20 cellular contexts compared by ENCODE assay signal in genomic region chr5:138082033-138082432, GRCh38. TPM values are rescaled to one million over a fixed set of nuclear protein-coding genes. Genes with fewer than 3 reads are reported as not detected.
DNase-seq lines count a peak whose midpoint lies in the region; ATAC-seq, FAIRE-seq and TF ChIP-seq lines count a peak whose summit lies in the region.
"Had no signal": no experiment of that assay in that cellular context is flagged by ENCODE, and none has a peak within 500 bp of the region (broad histone marks: within the 10 kb centered on the region; RNA-seq: fewer than 3 reads in every experiment).

No MANE protein-coding gene starts in this region.

- H4K20me1 ChIP-seq in Loucy (ENCODE audit: insufficient read depth, low read length, poor library complexity, severe bottlenecking) (no peaks in the 10 kb centered on the region), GM12878 (ENCODE audit: control insufficient read depth, insufficient read depth) (no peaks in the 10 kb centered on the region)

- H3K36me3 ChIP-seq in GM06990 (ENCODE audit: control insufficient read depth, insufficient read depth, low read length) (no peaks in the 10 kb centered on the region), Loucy (ENCODE audit: insufficient read depth, low read length) (no peaks in the 10 kb centered on the region), GM12878 (ENCODE audit: control insufficient read depth in 2 of 2, insufficient read depth in 2 of 2, low read length in 1 of 2) (no peaks in the 10 kb centered on the region)
- H3K36me3 ChIP-seq in CD8-positive, alpha-beta T cell (ENCODE audit: insufficient read depth, low read length), result no peaks in the 10 kb centered on the region
- H3K36me3 ChIP-seq: adrenal gland, suprapubic skin had no signal

- no peaks in the 10 kb centered on the region for H3K9me3 Mint-ChIP-seq in CD4-positive, alpha-beta T cell
- H3K9me3 Mint-ChIP-seq in CD8-positive, alpha-beta T cell, result no peaks in the 10 kb centered on the region

- H3K27ac ChIP-seq in CD4-positive, alpha-beta T cell (ENCODE audit: low read depth, low read length), result no peak overlapping the region
- H3K27ac ChIP-seq in GM12878 (ENCODE audit: control insufficient read depth, insufficient read depth), result no peak overlapping the region; the same call in 1 of the 2 replicates
- no peak overlapping the region for H3K27ac ChIP-seq in CD8-positive, alpha-beta T cell (ENCODE audit: low read depth, low read length)
- H3K27ac ChIP-seq: adrenal gland, epithelial cell of prostate, suprapubic skin had no signal

- H3K79me2 ChIP-seq in Loucy (ENCODE audit: insufficient read depth, low read length) (no peaks in the 10 kb centered on the region), GM12878 (ENCODE audit: control insufficient read depth, insufficient read depth, low read length) (no peaks in the 10 kb centered on the region)

- TF ChIP-seq CTCF in CD4-positive, alpha-beta T cell (IDR thresholded peaks at IDR 0.05), result no peak
- TF ChIP-seq CTCF in GM06990 (IDR thresholded peaks at IDR 0.05; ENCODE audit: insufficient read depth, low read length, poor library complexity, severe bottlenecking) (peak; percentile 24), Loucy (conservative IDR thresholded peaks at IDR 0.05; ENCODE audit: low read length) (peak; percentile 61), GM12878 (IDR thresholded peaks at IDR 0.05 in 2 of 3, conservative IDR thresholded peaks at IDR 0.05 in 1 of 3; ENCODE audit: control insufficient read depth in 2 of 3, extremely low read depth in 1 of 3, insufficient read depth in 1 of 3, low read depth in 3 of 3, low read length in 3 of 3) (peak in 1 of 3 experiments; percentile 17; a peak in 1 of 6 replicates)
- TF ChIP-seq CTCF in CD8-positive, alpha-beta T cell (IDR thresholded peaks at IDR 0.05), result no peak

- SMC1A ChIA-PET in GM12878 (lab: Charles Lee; ENCODE audit: uncharacterized antibody, unreplicated experiment), result interaction anchor here (0.9 to 7.0 kb wide), 7 partner anchors 40 to 146 kb away, joined by 3 to 87 read pairs (median 3); no protein-coding TSS in a partner anchor

- peaks cover 9% of the 10 kb centered on the region for H3K4me1 Mint-ChIP-seq in CD4-positive, alpha-beta T cell (ENCODE audit: low read depth)
- H3K4me1 Mint-ChIP-seq in CD8-positive, alpha-beta T cell (ENCODE audit: low read depth), result peaks cover 8% of the 10 kb centered on the region

- no peak overlapping the region for H3K9ac ChIP-seq in Loucy (ENCODE audit: low read depth, low read length, poor library complexity, severe bottlenecking)
- no peak overlapping the region for H3K9ac ChIP-seq in GM12878 (ENCODE audit: control insufficient read depth, insufficient read depth, low read length)

- peak overlapping the region; percentile 69 for H3K27ac Mint-ChIP-seq in CD4-positive, alpha-beta T cell
- H3K27ac Mint-ChIP-seq in CD8-positive, alpha-beta T cell, result no peak overlapping the region

- no peak overlapping the region for H3K4me3 Mint-ChIP-seq in CD4-positive, alpha-beta T cell
- H3K4me3 Mint-ChIP-seq in CD8-positive, alpha-beta T cell, result no peak overlapping the region

- FAIRE-seq in GM12878 (lab: Jason Lieb, UNC) (no peak), H54 (lab: Jason Lieb, UNC) (no peak)
- FAIRE-seq: D721Med, HTR-8/SVneo, TTC549 had no signal

- H2AFZ ChIP-seq in Loucy (ENCODE audit: low read length) (peak overlapping the region; percentile 11), GM12878 (ENCODE audit: control insufficient read depth, low read depth, low read length) (peak overlapping the region; percentile 21; the same call in 1 of the 2 replicates)

- no peaks in the 10 kb centered on the region for H3K9me2 ChIP-seq in Loucy (replicated peaks; ENCODE audit: low read depth, low read length)

- no peak for ATAC-seq in CD4-positive, alpha-beta T cell (ENCODE audit: poor library complexity)
- ATAC-seq in GM12878, result 0 out of 3 replicates have a peak, but pooled peaks have one; percentile 17
- no peak for ATAC-seq in HG03571 (IDR thresholded peaks at IDR 0.05; ENCODE audit: unreplicated experiment)
- no peak for ATAC-seq in CD8-positive, alpha-beta T cell
- ATAC-seq: left cardiac atrium had no signal

- no peak overlapping the region for H3K4me3 ChIP-seq in GM06990 (replicated peaks; ENCODE audit: low read depth, low read length)
- no peak overlapping the region for H3K4me3 ChIP-seq in Loucy (ENCODE audit: low read length, poor library complexity, severe bottlenecking)
- H3K4me3 ChIP-seq in GM12878, result no peak overlapping the region
- H3K4me3 ChIP-seq in CD8-positive, alpha-beta T cell (ENCODE audit: low read depth, low read length), result no peak overlapping the region
- H3K4me3 ChIP-seq: adrenal gland, suprapubic skin had no signal

- H3K9me3 ChIP-seq in CD4-positive, alpha-beta T cell (ENCODE audit: control insufficient read depth, low read length), result no peaks in the 10 kb centered on the region
- H3K9me3 ChIP-seq in Loucy (ENCODE audit: insufficient read depth, low read depth, low read length) (no peaks in the 10 kb centered on the region), GM12878 (replicated peaks; ENCODE audit: control insufficient read depth, insufficient read depth, low read length) (no peaks in the 10 kb centered on the region)
- H3K9me3 ChIP-seq in CD8-positive, alpha-beta T cell (ENCODE audit: low read length), result no peaks in the 10 kb centered on the region
- H3K9me3 ChIP-seq: adrenal gland, suprapubic skin had no signal

- H3F3A ChIP-seq in Loucy (ENCODE audit: low read depth), result no peaks in the 10 kb centered on the region

- H3K4me2 ChIP-seq in Loucy (ENCODE audit: low read depth, low read length, poor library complexity, severe bottlenecking) (no peak overlapping the region), GM12878 (ENCODE audit: control insufficient read depth, insufficient read depth) (no peak overlapping the region)

- H3K27me3 ChIP-seq in CD4-positive, alpha-beta T cell (ENCODE audit: control insufficient read depth, insufficient read depth, low read length), result no peaks in the 10 kb centered on the region
- H3K27me3 ChIP-seq in GM06990 (replicated peaks; ENCODE audit: control insufficient read depth, insufficient read depth, low read length) (no peaks in the 10 kb centered on the region), Loucy (ENCODE audit: insufficient read depth, low read length, poor library complexity, severe bottlenecking) (no peaks in the 10 kb centered on the region), GM12878 (replicated peaks in 1 of 2; ENCODE audit: control insufficient read depth in 2 of 2, insufficient read depth in 2 of 2, low read length in 1 of 2) (no peaks in the 10 kb centered on the region)
- H3K27me3 ChIP-seq in CD8-positive, alpha-beta T cell (ENCODE audit: insufficient read depth, low read length), result no peaks in the 10 kb centered on the region
- H3K27me3 ChIP-seq: adrenal gland, suprapubic skin had no signal

- POLR2A ChIA-PET in CD4-positive, alpha-beta T cell (lab: Charles Lee), result interaction anchor here (1.3 kb wide), 1 partner anchor 256 kb away, joined by 3 read pairs; the partner anchor contains the start of gene FAM53C
- POLR2A ChIA-PET in GM12878 (lab: Charles Lee), result interaction anchor here (0.6 to 1.3 kb wide), 2 partner anchors 60 to 193 kb away, joined by 3 read pairs; no protein-coding TSS in a partner anchor
- POLR2A ChIA-PET in CD8-positive, alpha-beta T cell (lab: Charles Lee), result interaction anchor here (1.2 to 1.6 kb wide), 2 partner anchors 10 to 270 kb away, joined by 3 to 5 read pairs; partner anchors contain the start of gene KDM3B

- 72% methylated on average over 4 of the region's 4 CpGs for WGBS in GM12878 (ENCODE audit: insufficient coverage, insufficient replicate concordance, low lambda C conversion rate, missing lambda C conversion rate)

- CTCF ChIA-PET in CD4-positive, alpha-beta T cell (lab: Charles Lee), result interaction anchor here (1.1 to 3.1 kb wide), 2 partner anchors 13 to 51 kb away, joined by 4 to 15 read pairs; no protein-coding TSS in a partner anchor
- CTCF ChIA-PET in GM12878 (lab: Yijun Ruan, JAX), result interaction anchor here (0.6 to 12.1 kb wide), 5 partner anchors 9 to 459 kb away, joined by 3 to 243 read pairs (median 16); no protein-coding TSS in a partner anchor
- CTCF ChIA-PET in CD8-positive, alpha-beta T cell (lab: Charles Lee), result interaction anchor here (0.9 to 6.4 kb wide), 7 partner anchors 8 to 453 kb away, joined by 3 to 92 read pairs (median 4); no protein-coding TSS in a partner anchor

- no TSS peak for BruUV-seq in GM12878 (replicated peaks; lab: Mats Ljungman, UMichigan)

- TF ChIP-seq RAD21 in GM12878 (IDR thresholded peaks at IDR 0.05; ENCODE audit: insufficient read depth, low read depth, low read length), result no peak

- no peaks in the 10 kb centered on the region for H3K36me3 Mint-ChIP-seq in CD4-positive, alpha-beta T cell (ENCODE audit: low read depth)
- H3K36me3 Mint-ChIP-seq in CD8-positive, alpha-beta T cell, result no peaks in the 10 kb centered on the region

- in situ Hi-C loops in GM12878 (cut with MboI), result loop anchor here (10.0 to 25.0 kb wide), 2 partner anchors 53 to 745 kb away; partner anchors contain the start of gene NME5

- RAD21 ChIA-PET in GM12878 (lab: Charles Lee; ENCODE audit: unreplicated experiment), result interaction anchor here (1.2 to 2.0 kb wide), 3 partner anchors 47 to 51 kb away, joined by 3 to 14 read pairs (median 4); no protein-coding TSS in a partner anchor

- H3K4me1 ChIP-seq in Loucy (ENCODE audit: insufficient read depth, low read length, poor library complexity, severe bottlenecking) (no peaks in the 10 kb centered on the region), GM12878 (ENCODE audit: control insufficient read depth, insufficient read depth, low read length) (peaks cover 7% of the 10 kb centered on the region)
- no peaks in the 10 kb centered on the region for H3K4me1 ChIP-seq in CD8-positive, alpha-beta T cell (ENCODE audit: insufficient read depth, low read length)
- H3K4me1 ChIP-seq: adrenal gland, suprapubic skin had no signal

- no peak for TF ChIP-seq EP300 in GM12878 (IDR thresholded peaks at IDR 0.05; ENCODE audit: borderline replicate concordance in 1 of 2, control insufficient read depth in 1 of 2, low read depth in 2 of 2, low read length in 2 of 2)

- intact Hi-C loops in CD4-positive, alpha-beta T cell (cut with DNase I, micrococcal nuclease), result no loop called here
- intact Hi-C loops in GM12878 (cut with micrococcal nuclease; ENCODE audit: unreplicated experiment), result no loop called here
- intact Hi-C loops in CD8-positive, alpha-beta T cell (cut with DNase I, micrococcal nuclease), result no loop called here

- no peaks in the 10 kb centered on the region for H3K27me3 Mint-ChIP-seq in CD4-positive, alpha-beta T cell
- no peaks in the 10 kb centered on the region for H3K27me3 Mint-ChIP-seq in CD8-positive, alpha-beta T cell (ENCODE audit: low read depth)

- no peak for DNase-seq in CD4-positive, alpha-beta T cell
- no peak for DNase-seq in GM06990 (ENCODE audit: extremely low read depth, insufficient read length)
- no peak for DNase-seq in GM12878 (ENCODE audit: low read depth, low spot score)
- no peak for DNase-seq in H54 (ENCODE audit: insufficient read length, low spot score)
- DNase-seq in C1 segment of cervical spinal cord (lab: John Stamatoyannopoulos, UW), result no peak
- no peak for DNase-seq in CD8-positive, alpha-beta T cell
- DNase-seq: adrenal gland, foreskin melanocyte, left cardiac atrium, NCI-H146, NCI-H345 had no signal

- TF ChIP-seq POLR2A in GM12878 (IDR thresholded peaks at IDR 0.05; ENCODE audit: low read depth, low read length), result no peak
- TF ChIP-seq POLR2A in H54 (IDR thresholded peaks at IDR 0.05; ENCODE audit: low read depth, low read length), result no peak

RNA-seq across cellular contexts. Expression of gene WNT8A, which starts 1.8 kb away (rescaled TPM):
- not detected for total RNA-seq in CD4-positive, alpha-beta T cell
- total RNA-seq in GM12878 (2013; cell fraction: nucleolus; rRNA removed), result not detected in 2 replicates
- total RNA-seq in GM12878 (2014; rRNA removed) (0.05 TPM in 1 of 2 replicates, not detected in the other), GM12878 (2014; rRNA removed; fragmentation: Illumina TruSeq; extraction: Trizol) (not detected in 2 replicates), GM12878 (2021) (not detected in 2 replicates)
- not detected for polyA plus RNA-seq in GM12878 (2011; ENCODE audit: low read depth)
- polyA plus RNA-seq in GM12878 (2011; rRNA removed) (not detected in 2 replicates), GM12878 (2014; fragmentation: Illumina TruSeq; extraction: Trizol) (not detected in 2 replicates), GM12878 (2014; fragmentation: Nextera tagmentation; extraction: Ambion mirVana) (not detected), GM12878 (2014; rRNA removed) (not detected in 2 replicates), GM12878 (2016; fragmentation: Nextera tagmentation; extraction: Ambion mirVana) (not detected)
- not detected in 2 replicates for polyA plus RNA-seq in GM12878 (2011; cell fraction: cytosol; rRNA removed)
- polyA plus RNA-seq in GM12878 (2011; cell fraction: nucleus; rRNA removed), result not detected in 2 replicates
- polyA plus RNA-seq in GM12878 (2012), result not detected in 2 replicates
- polyA minus RNA-seq in GM12878 (2011; rRNA and poly(A)+ RNA removed), result not detected in 2 replicates
- not detected in 2 replicates for polyA minus RNA-seq in GM12878 (2011; cell fraction: cytosol; rRNA and poly(A)+ RNA removed)
- polyA minus RNA-seq in GM12878 (2011; cell fraction: nucleus; rRNA and poly(A)+ RNA removed), result not detected in 2 replicates
- total RNA-seq in CD8-positive, alpha-beta T cell, result not detected
- total RNA-seq: adrenal gland, cardiac septum, dermis microvascular lymphatic vessel endothelial cell, left cardiac atrium, suprapubic skin had no signal
- polyA plus RNA-seq: adrenal gland had no signal

RNA-seq across cellular contexts. Expression of gene FAM13B, which starts 49.2 kb away (rescaled TPM):
- 10 to 100 TPM; 33.1 to 36.7 TPM for total RNA-seq in CD4-positive, alpha-beta T cell
- total RNA-seq in GM12878 (2013; cell fraction: nucleolus; rRNA removed), result 167 and 178 TPM in 2 replicates
- total RNA-seq in GM12878 (2014; rRNA removed), result 18.9 and 22.1 TPM in 2 replicates
- 23.7 and 24.7 TPM in 2 replicates for total RNA-seq in GM12878 (2014; rRNA removed; fragmentation: Illumina TruSeq; extraction: Trizol)
- 25.2 and 30.0 TPM in 2 replicates for total RNA-seq in GM12878 (2021)
- 7.9 TPM for polyA plus RNA-seq in GM12878 (2011; ENCODE audit: low read depth)
- 23.1 and 29.4 TPM in 2 replicates for polyA plus RNA-seq in GM12878 (2011; rRNA removed)
- polyA plus RNA-seq in GM12878 (2011; cell fraction: cytosol; rRNA removed), result 7.9 and 10.5 TPM in 2 replicates
- polyA plus RNA-seq in GM12878 (2011; cell fraction: nucleus; rRNA removed), result 27.0 and 32.5 TPM in 2 replicates
- 14.4 and 14.9 TPM in 2 replicates for polyA plus RNA-seq in GM12878 (2012)
- polyA plus RNA-seq in GM12878 (2014; fragmentation: Illumina TruSeq; extraction: Trizol), result 26.0 and 32.6 TPM in 2 replicates
- 1 to 10 TPM; 3.6 to 8.0 TPM for polyA plus RNA-seq in GM12878 (2014; fragmentation: Nextera tagmentation; extraction: Ambion mirVana)
- polyA plus RNA-seq in GM12878 (2014; rRNA removed), result 15.8 and 18.5 TPM in 2 replicates
- 10 to 100 TPM; 16.6 to 18.2 TPM for polyA plus RNA-seq in GM12878 (2016; fragmentation: Nextera tagmentation; extraction: Ambion mirVana)
- 21.4 and 29.6 TPM in 2 replicates for polyA minus RNA-seq in GM12878 (2011; rRNA and poly(A)+ RNA removed)
- 8.0 and 11.1 TPM in 2 replicates for polyA minus RNA-seq in GM12878 (2011; cell fraction: cytosol; rRNA and poly(A)+ RNA removed)
- 28.5 and 62.4 TPM in 2 replicates for polyA minus RNA-seq in GM12878 (2011; cell fraction: nucleus; rRNA and poly(A)+ RNA removed)
- 10 to 100 TPM; 49.9 to 53.6 TPM for total RNA-seq in CD8-positive, alpha-beta T cell

RNA-seq across cellular contexts. Expression of gene NME5, which starts 57.2 kb away (rescaled TPM):
- total RNA-seq in CD4-positive, alpha-beta T cell, result not detected
- not detected in 2 replicates for total RNA-seq in GM12878 (2013; cell fraction: nucleolus; rRNA removed)
- total RNA-seq in GM12878 (2014; rRNA removed) (0.33 TPM in 1 of 2 replicates, not detected in the other), GM12878 (2014; rRNA removed; fragmentation: Illumina TruSeq; extraction: Trizol) (not detected in 2 replicates), GM12878 (2021) (not detected in 2 replicates)
- not detected for polyA plus RNA-seq in GM12878 (2011; ENCODE audit: low read depth)
- polyA plus RNA-seq in GM12878 (2011; rRNA removed) (0.14 TPM in 1 of 2 replicates, not detected in the other), GM12878 (2014; fragmentation: Illumina TruSeq; extraction: Trizol) (not detected in 2 replicates), GM12878 (2014; fragmentation: Nextera tagmentation; extraction: Ambion mirVana) (under 1 TPM in 1 of 2 experiments, not detected in 1; 0.22 TPM), GM12878 (2014; rRNA removed) (0.09 TPM in 1 of 2 replicates, not detected in the other), GM12878 (2016; fragmentation: Nextera tagmentation; extraction: Ambion mirVana) (under 1 TPM in 1 of 2 experiments, not detected in 1; 0.52 TPM)
- not detected in 2 replicates for polyA plus RNA-seq in GM12878 (2011; cell fraction: cytosol; rRNA removed)
- polyA plus RNA-seq in GM12878 (2011; cell fraction: nucleus; rRNA removed), result not detected in 2 replicates
- 0.19 TPM in 1 of 2 replicates, not detected in the other for polyA plus RNA-seq in GM12878 (2012)
- polyA minus RNA-seq in GM12878 (2011; rRNA and poly(A)+ RNA removed), result not detected in 2 replicates
- not detected in 2 replicates for polyA minus RNA-seq in GM12878 (2011; cell fraction: cytosol; rRNA and poly(A)+ RNA removed)
- polyA minus RNA-seq in GM12878 (2011; cell fraction: nucleus; rRNA and poly(A)+ RNA removed), result not detected in 2 replicates
- not detected for total RNA-seq in CD8-positive, alpha-beta T cell

Comparison
In these comparisons a context has a peak if more than half of its experiments do, and no peak if none do; other contexts are left out.
1. CTCF ChIP-seq: peak in GM06990 (single experiment) and Loucy (single experiment); none in CD4-positive, alpha-beta T cell (single experiment) and CD8-positive, alpha-beta T cell (single experiment).